In genomic region chr11:46389450-46390330, GRCh38 we compare ENCODE assay signal across 8 cellular contexts. TPM values are rescaled to one million over a fixed set of nuclear protein-coding genes. Genes with fewer than 3 reads are reported as not detected.
DNase-seq lines count a peak whose midpoint lies in the region; ATAC-seq and TF ChIP-seq lines count a peak whose summit lies in the region.

No MANE protein-coding gene starts in this region.

- H3K27ac ChIP-seq in esophagus squamous epithelium (no peak overlapping the region), thymus (ENCODE audit: low read depth) (no peak overlapping the region)

- TF ChIP-seq POLR2A in esophagus squamous epithelium (IDR thresholded peaks at IDR 0.05): no peak

- H3K27me3 ChIP-seq in esophagus squamous epithelium (peaks cover 22 to 84% (median 22%) of the 10 kb centered on the region in 4 donors), thymus (ENCODE audit: control insufficient read depth, insufficient read depth) (peaks cover 60% of the 10 kb centered on the region)

- peaks cover 30 to 51% (median 39%) of the 10 kb centered on the region in 3 donors for H3K4me1 ChIP-seq in esophagus squamous epithelium
- peaks cover 15% of the 10 kb centered on the region for H3K4me1 ChIP-seq in thymus (ENCODE audit: control insufficient read depth, insufficient read depth, low read length)

- DNase-seq in NCI-H524 (lab: John Stamatoyannopoulos, UW) (peak; percentile 49 to 67), NCI-H524 treated with DMSO at 0.1 percent for 48 hours (lab: John Stamatoyannopoulos, UW) (no peak), NCI-H526 treated with DMSO at 0.1 percent for 48 hours (lab: John Stamatoyannopoulos, UW) (peak; percentile 60), esophagus squamous epithelium (lab: John Stamatoyannopoulos, UW) (no peak), myocyte (ENCODE audit: low read depth) (peak; percentile 81)
- DNase-seq in activated CD8-positive, alpha-beta memory T cell treated with anti-CD3 and anti-CD28 coated beads for 24 hours: peak; percentile 82

- H3K9me3 ChIP-seq in esophagus squamous epithelium (no peaks in the 10 kb centered on the region), thymus (ENCODE audit: control insufficient read depth) (no peaks in the 10 kb centered on the region)

- intact Hi-C loops in esophagus squamous epithelium (cut with DNase I): loop anchor here (5.0 kb wide), 1 partner anchor 143 kb away; no protein-coding TSS in a partner anchor

- peak; percentile 62 to 83 (median 74) for TF ChIP-seq CTCF in esophagus squamous epithelium (IDR thresholded peaks at IDR 0.05)

- H3K36me3 ChIP-seq in esophagus squamous epithelium (no peaks in the 10 kb centered on the region), thymus (ENCODE audit: control insufficient read depth, insufficient read depth) (no peaks in the 10 kb centered on the region)

- WGBS in esophagus squamous epithelium, 2 donors: 3 to 9% methylated on average over 7 to 27 of the region's 80 CpGs
- 4% methylated on average over 80 of the region's 80 CpGs for WGBS in thymus

- peak; percentile 43 for ATAC-seq in HG02870 (IDR thresholded peaks at IDR 0.05; ENCODE audit: unreplicated experiment)

- H3K4me3 ChIP-seq in esophagus squamous epithelium (peak overlapping the region; percentile 17 to 69 (median 39)), thymus (ENCODE audit: low read length) (peak overlapping the region; percentile 36)

RNA-seq across cellular contexts. Expression of gene CHRM4, which starts 1.9 kb away (rescaled TPM):
- not detected for total RNA-seq in esophagus squamous epithelium
- 0.19 TPM in 1 of 2 replicates, not detected in the other for total RNA-seq in myocyte
- 0.55 TPM for polyA plus RNA-seq in myocyte (2012)
- 0.23 TPM for polyA plus RNA-seq in thymus

RNA-seq across cellular contexts. Expression of gene MDK, which starts 8.2 kb away (rescaled TPM):
- total RNA-seq in esophagus squamous epithelium (10 to 100 TPM in 3 of 4 donors, 1 to 10 TPM in 1; 5.4 to 62.6 (median 22.5) TPM), myocyte (147 and 185 TPM in 2 replicates)
- 89.0 TPM for polyA plus RNA-seq in myocyte (2012)
- 150 TPM for polyA plus RNA-seq in thymus

RNA-seq across cellular contexts. Expression of gene DGKZ, which starts 42.4 kb away (rescaled TPM):
- total RNA-seq in esophagus squamous epithelium (10 to 100 TPM; 38.5 to 53.1 (median 45.7) TPM), myocyte (103 and 129 TPM in 2 replicates)
- polyA plus RNA-seq in myocyte (2012): 53.9 TPM
- polyA plus RNA-seq in thymus: 139 TPM

Comparison
In these comparisons a context has a peak if more than half of its experiments do, and no peak if none do; other contexts are left out.
1. DNase-seq: peak in NCI-H524 (2 of 2), NCI-H526 treated with DMSO at 0.1 percent for 48 hours (single experiment), activated CD8-positive, alpha-beta memory T cell treated with anti-CD3 and anti-CD28 coated beads for 24 hours (single experiment) and myocyte (single experiment); none in NCI-H524 treated with DMSO at 0.1 percent for 48 hours (single experiment) and esophagus squamous epithelium (single experiment).